ENCODE assay signal across 15 cellular contexts in genomic region chr5:135642179-135642505, GRCh38.
DNase-seq lines count a peak whose midpoint lies in the region; ATAC-seq and TF ChIP-seq lines count a peak whose summit lies in the region.
"Had no signal": no experiment of that assay in that cellular context is flagged by ENCODE, and none has a peak within 500 bp of the region (broad histone marks: within the 10 kb centered on the region; RNA-seq: fewer than 3 reads in every experiment).

No MANE protein-coding gene starts in this region.

- no peak overlapping the region for H3K27ac Mint-ChIP-seq in activated CD8-positive, alpha-beta memory T cell treated with anti-CD3 and anti-CD28 coated beads, Interleukin-2, amount 10 ng/mL, durations not matched to agents 7 days and 5 days
- peak overlapping the region; percentile 21 for H3K27ac Mint-ChIP-seq in progenitor cell of endocrine pancreas
- H3K27ac Mint-ChIP-seq: CD4-positive, alpha-beta memory T cell; HFFc6 had no signal

- H3K4me3 Mint-ChIP-seq in activated CD8-positive, alpha-beta memory T cell treated with anti-CD3 and anti-CD28 coated beads, Interleukin-2, amount 10 ng/mL, durations not matched to agents 7 days and 5 days, result no peak overlapping the region
- H3K4me3 Mint-ChIP-seq in progenitor cell of endocrine pancreas (ENCODE audit: low read depth), result no peak overlapping the region
- H3K4me3 Mint-ChIP-seq: CD4-positive, alpha-beta memory T cell; HFFc6 had no signal

- no peak for TF ChIP-seq CTCF in progenitor cell of endocrine pancreas (IDR thresholded peaks at IDR 0.05; ENCODE audit: unreplicated experiment)

- no peaks in the 10 kb centered on the region for H3K9me3 Mint-ChIP-seq in activated CD8-positive, alpha-beta memory T cell treated with anti-CD3 and anti-CD28 coated beads, Interleukin-2, amount 10 ng/mL, durations not matched to agents 7 days and 5 days (ENCODE audit: low read depth)
- H3K9me3 Mint-ChIP-seq in progenitor cell of endocrine pancreas (ENCODE audit: low read depth), result peaks cover 12% of the 10 kb centered on the region
- H3K9me3 Mint-ChIP-seq: HFFc6 had no signal

- DNase-seq in activated CD8-positive, alpha-beta memory T cell treated with anti-CD3 and anti-CD28 coated beads, Interleukin-2, amount 10 ng/mL, durations not matched to agents 7 days and 5 days, result peak; percentile 5
- DNase-seq in activated CD8-positive, alpha-beta memory T cell treated with anti-CD3 and anti-CD28 coated beads, Interleukin-2, amount 50 U/mL, for 48 hours, result no peak
- DNase-seq in islet precursor cell (peak; percentile 23), progenitor cell of endocrine pancreas (ENCODE audit: low spot score, unreplicated experiment) (no peak), nucleus accumbens (lab: John Stamatoyannopoulos, UW) (no peak)
- DNase-seq: C1 segment of cervical spinal cord; Calu3; CD4-positive, alpha-beta memory T cell; DMS79; EL; GDM1; GOT3; HFFc6 had no signal

- CTCF ChIA-PET in activated CD8-positive, alpha-beta memory T cell treated with anti-CD3 and anti-CD28 coated beads, Interleukin-2, amount 10 ng/mL, durations not matched to agents 7 days and 5 days (lab: Charles Lee), result no interaction called here

- no peaks in the 10 kb centered on the region for H3K4me1 Mint-ChIP-seq in activated CD8-positive, alpha-beta memory T cell treated with anti-CD3 and anti-CD28 coated beads, Interleukin-2, amount 10 ng/mL, durations not matched to agents 7 days and 5 days
- H3K4me1 Mint-ChIP-seq in progenitor cell of endocrine pancreas (ENCODE audit: low read depth), result peaks cover 8% of the 10 kb centered on the region
- H3K4me1 Mint-ChIP-seq: CD4-positive, alpha-beta memory T cell had no signal

- H3K27me3 Mint-ChIP-seq in activated CD8-positive, alpha-beta memory T cell treated with anti-CD3 and anti-CD28 coated beads, Interleukin-2, amount 10 ng/mL, durations not matched to agents 7 days and 5 days, result peaks cover 14% of the 10 kb centered on the region
- peaks cover 3% of the 10 kb centered on the region for H3K27me3 Mint-ChIP-seq in progenitor cell of endocrine pancreas

- no peak for ATAC-seq in activated CD8-positive, alpha-beta memory T cell treated with anti-CD3 and anti-CD28 coated beads, Interleukin-2, amount 10 ng/mL, durations not matched to agents 7 days and 5 days
- no peak for ATAC-seq in GM18868 (IDR thresholded peaks at IDR 0.05; ENCODE audit: unreplicated experiment)
- ATAC-seq: GM12878 had no signal

- H3K36me3 Mint-ChIP-seq in activated CD8-positive, alpha-beta memory T cell treated with anti-CD3 and anti-CD28 coated beads, Interleukin-2, amount 10 ng/mL, durations not matched to agents 7 days and 5 days, result no peaks in the 10 kb centered on the region
- no peaks in the 10 kb centered on the region for H3K36me3 Mint-ChIP-seq in progenitor cell of endocrine pancreas (ENCODE audit: insufficient read depth)
- H3K36me3 Mint-ChIP-seq: CD4-positive, alpha-beta memory T cell had no signal

Comparison
In these comparisons a context has a peak if more than half of its experiments do, and no peak if none do; other contexts are left out.
1. DNase-seq: peak in activated CD8-positive, alpha-beta memory T cell treated with anti-CD3 and anti-CD28 coated beads, Interleukin-2, amount 10 ng/mL, durations not matched to agents 7 days and 5 days (single experiment) and islet precursor cell (single experiment); none in activated CD8-positive, alpha-beta memory T cell treated with anti-CD3 and anti-CD28 coated beads, Interleukin-2, amount 50 U/mL, for 48 hours (single experiment), progenitor cell of endocrine pancreas (single experiment) and nucleus accumbens (0 of 56).